Comparison of ENCODE assay signal across 7 cellular contexts in the genomic region with DNA sequence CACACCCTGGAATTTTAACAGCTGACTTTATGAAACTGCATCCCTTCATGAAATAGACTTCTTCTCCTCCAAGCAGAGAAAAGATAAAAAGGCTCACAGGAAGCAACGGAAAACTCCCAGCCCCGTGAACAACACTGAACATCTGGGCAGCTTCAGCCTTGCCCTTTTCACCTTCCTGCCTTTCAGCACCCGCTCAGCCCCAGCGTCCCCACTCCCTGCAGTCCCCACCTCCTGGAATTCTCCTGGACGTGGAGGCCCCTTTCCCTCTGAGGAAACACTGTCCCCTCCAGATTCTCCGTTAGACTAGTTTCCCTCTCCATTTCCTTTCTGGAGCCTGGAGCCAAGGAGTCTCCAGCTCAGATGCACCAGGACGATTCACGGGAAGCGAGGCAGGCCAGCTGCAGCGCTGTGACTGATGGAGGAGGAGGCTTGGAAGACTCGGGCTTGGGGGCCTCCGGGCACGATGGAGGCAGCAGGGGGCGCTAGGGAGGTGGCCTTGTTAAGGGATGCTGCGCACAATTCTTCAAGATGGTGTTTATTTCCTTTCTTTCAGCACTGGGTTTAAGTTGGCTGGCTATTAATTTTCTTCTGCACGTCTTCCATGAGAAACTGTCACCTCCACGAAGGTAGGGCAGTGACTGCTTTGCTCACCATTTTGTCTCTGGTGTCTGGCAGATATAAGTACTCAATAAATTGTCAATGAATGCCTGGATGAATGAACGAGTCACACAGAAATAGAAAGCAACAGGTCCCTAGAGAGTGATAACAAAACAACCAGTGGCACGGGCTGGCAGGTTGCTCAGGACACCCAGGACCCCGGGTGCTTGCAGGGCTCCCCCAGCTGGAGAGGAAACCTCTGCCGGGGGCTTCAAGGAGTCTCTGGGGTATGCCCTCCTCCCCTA.
DNase-seq lines count a peak whose midpoint lies in the region; ATAC-seq, FAIRE-seq and TF ChIP-seq lines count a peak whose summit lies in the region.

No MANE protein-coding gene starts in this region.

- in situ Hi-C loops in GM13976 (cut with MboI; ENCODE audit: low sequenced_read_pairs, unreplicated experiment): loop anchor here (25.0 kb wide), 1 partner anchor 332 kb away; no protein-coding TSS in a partner anchor
- in situ Hi-C loops in astrocyte of the cerebellum (cut with HindIII; ENCODE audit: low sequenced_read_pairs): no loop called here

- H3K9ac ChIP-seq in iPS-20b (ENCODE audit: low read depth, low read length): no peak overlapping the region

- H3K36me3 Mint-ChIP-seq in T-helper 1 cell treated with Interleukin-12 subunit alpha and Interleukin-12 subunit beta and Interleukin-4 antibody, amounts not matched to agents 30 μg/mL and 1 μg/mL, for 36 hours (ENCODE audit: low read depth): no peaks in the 10 kb centered on the region

- H3K9me3 Mint-ChIP-seq in T-helper 1 cell treated with Interleukin-12 subunit alpha and Interleukin-12 subunit beta and Interleukin-4 antibody, amounts not matched to agents 30 μg/mL and 1 μg/mL, for 36 hours: no peaks in the 10 kb centered on the region

- peaks cover 6% of the 10 kb centered on the region for H3K4me1 Mint-ChIP-seq in T-helper 1 cell treated with Interleukin-12 subunit alpha and Interleukin-12 subunit beta and Interleukin-4 antibody, amounts not matched to agents 30 μg/mL and 1 μg/mL, for 36 hours (ENCODE audit: low read depth)

- no peak overlapping the region for H3K27ac Mint-ChIP-seq in T-helper 1 cell treated with Interleukin-12 subunit alpha and Interleukin-12 subunit beta and Interleukin-4 antibody, amounts not matched to agents 30 μg/mL and 1 μg/mL, for 36 hours

- H3K36me3 ChIP-seq in iPS-20b (ENCODE audit: insufficient read depth, low read depth, low read length): no peaks in the 10 kb centered on the region

- no peak overlapping the region for H3K4me3 ChIP-seq in astrocyte of the cerebellum (ENCODE audit: low read depth, low read length)
- peak overlapping the region; percentile 41; the same call in 1 of the 2 replicates for H3K4me3 ChIP-seq in iPS-20b (ENCODE audit: low read length)

- no peaks in the 10 kb centered on the region for H3K4me1 ChIP-seq in iPS-20b (ENCODE audit: insufficient read depth, low read length)

- peak; percentile 86 for ATAC-seq in HG03432 (IDR thresholded peaks at IDR 0.05; ENCODE audit: unreplicated experiment)

- peak; percentile 71 for TF ChIP-seq CTCF in GM13976 (IDR thresholded peaks at IDR 0.05; ENCODE audit: borderline replicate concordance, control extremely low read depth, extremely low read depth, insufficient read depth, missing control alignments)
- peak; percentile 61 for TF ChIP-seq CTCF in astrocyte of the cerebellum (IDR thresholded peaks at IDR 0.05; ENCODE audit: low read depth, low read length, missing control alignments)

- no peak overlapping the region for H3K27ac ChIP-seq in iPS-20b (ENCODE audit: low read length)

- H3K27me3 ChIP-seq in iPS-20b (ENCODE audit: insufficient read depth, low read length): peaks cover 10% of the 10 kb centered on the region; the same call in 1 of the 2 replicates

- no peak for FAIRE-seq in RCC 7860 (lab: Jason Lieb, UNC)

- DNase-seq in GM13976 (ENCODE audit: low spot score) (peak; percentile 77), astrocyte of the cerebellum (ENCODE audit: low read depth) (no peak), RCC 7860 (ENCODE audit: low spot score) (no peak)
- DNase-seq in stimulated activated CD4-positive, alpha-beta T cell treated with anti-CD3 and anti-CD28 coated beads, Interleukin-15, amount 100 ng/mL, for 48 hours (ENCODE audit: low read depth in 2 of 2): peak; percentile 56 to 78

- H3K27me3 Mint-ChIP-seq in T-helper 1 cell treated with Interleukin-12 subunit alpha and Interleukin-12 subunit beta and Interleukin-4 antibody, amounts not matched to agents 30 μg/mL and 1 μg/mL, for 36 hours (ENCODE audit: low read depth): peaks cover 31% of the 10 kb centered on the region

- no peaks in the 10 kb centered on the region for H3K9me3 ChIP-seq in iPS-20b (ENCODE audit: insufficient read depth, low read depth, low read length)

- peak overlapping the region; percentile 29 for H3K4me3 Mint-ChIP-seq in T-helper 1 cell treated with Interleukin-12 subunit alpha and Interleukin-12 subunit beta and Interleukin-4 antibody, amounts not matched to agents 30 μg/mL and 1 μg/mL, for 36 hours

Comparison
In these comparisons a context has a peak if more than half of its experiments do, and no peak if none do; other contexts are left out.
1. DNase-seq: peak in GM13976 (single experiment) and stimulated activated CD4-positive, alpha-beta T cell treated with anti-CD3 and anti-CD28 coated beads, Interleukin-15, amount 100 ng/mL, for 48 hours (2 of 2); none in astrocyte of the cerebellum (single experiment) and RCC 7860 (single experiment).